In the genomic region with DNA sequence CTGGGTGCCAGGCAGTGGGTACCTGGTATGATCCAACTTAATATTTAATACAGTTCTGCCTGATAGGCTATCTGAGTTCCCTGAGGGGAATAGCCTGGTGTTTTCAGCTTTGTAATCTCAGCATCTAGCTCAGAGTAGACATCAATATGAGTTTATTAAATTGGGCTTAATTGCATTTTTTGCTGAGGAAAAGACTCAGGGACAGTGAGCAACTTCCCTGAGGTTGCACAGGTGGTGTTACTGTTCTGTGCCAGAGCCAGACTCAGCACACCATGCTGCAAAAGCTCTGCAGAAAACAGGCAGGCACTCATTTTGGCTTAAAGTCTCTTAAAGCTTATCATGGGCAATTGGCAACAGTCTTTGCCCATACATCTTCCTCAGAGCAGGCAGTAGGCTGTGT, we compare ENCODE assay signal across 15 cellular contexts.
DNase-seq lines count a peak whose midpoint lies in the region; ATAC-seq and TF ChIP-seq lines count a peak whose summit lies in the region.
"Had no signal": no experiment of that assay in that cellular context is flagged by ENCODE, and none has a peak within 500 bp of the region (broad histone marks: within the 10 kb centered on the region; RNA-seq: fewer than 3 reads in every experiment).

No MANE protein-coding gene starts in this region.

- H3K9me3 Mint-ChIP-seq in GM23338, result no peaks in the 10 kb centered on the region
- H3K9me3 Mint-ChIP-seq: natural killer cell had no signal

- H3K27me3 ChIP-seq in GM23338 (ENCODE audit: insufficient read depth) (no peaks in the 10 kb centered on the region), adipocyte (replicated peaks; ENCODE audit: control insufficient read depth, insufficient read depth, low read length) (no peaks in the 10 kb centered on the region), left ventricle myocardium inferior (ENCODE audit: low read depth) (no peaks in the 10 kb centered on the region), psoas muscle (ENCODE audit: insufficient read depth in 3 of 3, low read length in 2 of 3) (no peaks in the 10 kb centered on the region)

- H3K79me2 ChIP-seq in GM23338 (replicated peaks; ENCODE audit: insufficient read depth), result no peaks in the 10 kb centered on the region

- H3K4me1 ChIP-seq in GM23338 (ENCODE audit: insufficient read depth), result no peaks in the 10 kb centered on the region
- peaks cover 19% of the 10 kb centered on the region for H3K4me1 ChIP-seq in adipocyte (ENCODE audit: control insufficient read depth, insufficient read depth, low read length)
- peaks cover 30% of the 10 kb centered on the region for H3K4me1 ChIP-seq in left ventricle myocardium inferior
- peaks cover 31% of the 10 kb centered on the region for H3K4me1 ChIP-seq in psoas muscle

- peak overlapping the region; percentile 28; the same call in 1 of the 2 replicates for H2AFZ ChIP-seq in GM23338

- DNase-seq in GM23338 (ENCODE audit: low spot score) (no peak), adipocyte (ENCODE audit: low read depth) (no peak), left ventricle myocardium inferior (no peak), psoas muscle (no peak), foreskin fibroblast (no peak), NOMO-1 (lab: John Stamatoyannopoulos, UW; ENCODE audit: unreplicated experiment in 2 of 2) (no peak)
- DNase-seq in activated CD4-positive, alpha-beta T cell treated with anti-CD3 and anti-CD28 coated beads, Interleukin-2, amount 50 U/mL, for 1 hour, result no peak
- DNase-seq: effector CD8-positive, alpha-beta T cell; natural killer cell; NCI-H1105 treated with DMSO at 0.1 percent for 48 hours; NCI-H82; stimulated activated naive CD4-positive, alpha-beta T cell treated with Interleukin-2 at 50 U/mL for 16 hours had no signal

- H3K36me3 ChIP-seq in GM23338 (ENCODE audit: insufficient read depth), result no peaks in the 10 kb centered on the region
- no peaks in the 10 kb centered on the region for H3K36me3 ChIP-seq in adipocyte (ENCODE audit: control insufficient read depth, insufficient read depth, low read length, severe bottlenecking)
- no peaks in the 10 kb centered on the region for H3K36me3 ChIP-seq in left ventricle myocardium inferior
- no peaks in the 10 kb centered on the region for H3K36me3 ChIP-seq in psoas muscle (ENCODE audit: insufficient read depth in 1 of 2, low read depth in 1 of 2)

- H3K27me3 Mint-ChIP-seq in GM23338 (ENCODE audit: insufficient read depth, low read depth, poor library complexity), result peaks cover 5% of the 10 kb centered on the region

- intact Hi-C loops in left ventricle myocardium inferior (cut with micrococcal nuclease), result no loop called here
- intact Hi-C loops in psoas muscle (cut with DNase I), result no loop called here

- no peak overlapping the region for H3K27ac Mint-ChIP-seq in GM23338
- H3K27ac Mint-ChIP-seq: activated naive CD4-positive, alpha-beta T cell treated with anti-CD3 and anti-CD28 coated beads, Interleukin-2, amount 50 U/mL, for 72 hours; natural killer cell had no signal

- peak overlapping the region; percentile 32 for H3K9ac ChIP-seq in adipocyte (ENCODE audit: low read length)

- H3K36me3 Mint-ChIP-seq in GM23338 (ENCODE audit: low read depth), result no peaks in the 10 kb centered on the region
- H3K36me3 Mint-ChIP-seq: activated naive CD4-positive, alpha-beta T cell treated with anti-CD3 and anti-CD28 coated beads, Interleukin-2, amount 50 U/mL, for 72 hours; natural killer cell had no signal

- ATAC-seq in GM23338, result no peak
- peak in 1 of 4 donors; percentile 16 for ATAC-seq in psoas muscle
- no peak for ATAC-seq in HG02884 (IDR thresholded peaks at IDR 0.05; ENCODE audit: unreplicated experiment)
- ATAC-seq: activated naive CD4-positive, alpha-beta T cell treated with anti-CD3 and anti-CD28 coated beads, Interleukin-2, amount 50 U/mL, for 72 hours; natural killer cell had no signal

- H3K27ac ChIP-seq in GM23338 (ENCODE audit: low read depth), result no peak overlapping the region
- H3K27ac ChIP-seq in left ventricle myocardium inferior (replicated peaks), result peak overlapping the region; percentile 60
- H3K27ac ChIP-seq in psoas muscle, result peak overlapping the region; percentile 55
- H3K27ac ChIP-seq: HL-60 had no signal

- H4K20me1 ChIP-seq in GM23338 (replicated peaks; ENCODE audit: insufficient read depth), result no peaks in the 10 kb centered on the region

- no peak overlapping the region for H3K4me3 Mint-ChIP-seq in GM23338
- H3K4me3 Mint-ChIP-seq: natural killer cell had no signal

- peaks cover 16% of the 10 kb centered on the region for H3K4me1 Mint-ChIP-seq in GM23338

- H3K4me2 ChIP-seq in GM23338, result no peak overlapping the region; the same call in 1 of the 2 replicates

- H3K9me3 ChIP-seq in adipocyte (ENCODE audit: control insufficient read depth, low read length) (no peaks in the 10 kb centered on the region), left ventricle myocardium inferior (replicated peaks) (no peaks in the 10 kb centered on the region), psoas muscle (no peaks in the 10 kb centered on the region)

- TF ChIP-seq CTCF in GM23338 (conservative IDR thresholded peaks at IDR 0.05; ENCODE audit: low read depth in 2 of 2), result no peak
- no peak for TF ChIP-seq CTCF in left ventricle myocardium inferior (IDR thresholded peaks at IDR 0.05; ENCODE audit: borderline replicate concordance)
- TF ChIP-seq CTCF in psoas muscle (IDR thresholded peaks at IDR 0.05), result no peak
- TF ChIP-seq CTCF in foreskin fibroblast (IDR thresholded peaks at IDR 0.05; ENCODE audit: low read depth, low read length), result no peak

- peaks cover 10% of the 10 kb centered on the region for H3K9me2 ChIP-seq in GM23338 (ENCODE audit: insufficient read depth)

- H3F3A ChIP-seq in GM23338 (replicated peaks; ENCODE audit: low read depth), result no peaks in the 10 kb centered on the region

- no peak overlapping the region for H3K4me3 ChIP-seq in GM23338
- H3K4me3 ChIP-seq in adipocyte (ENCODE audit: low read length), result peak overlapping the region; percentile 42
- H3K4me3 ChIP-seq in left ventricle myocardium inferior, result no peak overlapping the region
- no peak overlapping the region for H3K4me3 ChIP-seq in psoas muscle
- no peak overlapping the region for H3K4me3 ChIP-seq in foreskin fibroblast (ENCODE audit: low read depth in 1 of 2, low read length in 2 of 2)

TF ChIP-seq in GM23338, 12 proteins besides CTCF, POLR2A, EP300 and RAD21:
- TF ChIP-seq JUNB (IDR thresholded peaks at IDR 0.05; ENCODE audit: unreplicated experiment), result no peak
TF ChIP-seq in GM23338: peak in this region for 0.
